Comparison of ENCODE assay signal across 8 cellular contexts in the genomic region with DNA sequence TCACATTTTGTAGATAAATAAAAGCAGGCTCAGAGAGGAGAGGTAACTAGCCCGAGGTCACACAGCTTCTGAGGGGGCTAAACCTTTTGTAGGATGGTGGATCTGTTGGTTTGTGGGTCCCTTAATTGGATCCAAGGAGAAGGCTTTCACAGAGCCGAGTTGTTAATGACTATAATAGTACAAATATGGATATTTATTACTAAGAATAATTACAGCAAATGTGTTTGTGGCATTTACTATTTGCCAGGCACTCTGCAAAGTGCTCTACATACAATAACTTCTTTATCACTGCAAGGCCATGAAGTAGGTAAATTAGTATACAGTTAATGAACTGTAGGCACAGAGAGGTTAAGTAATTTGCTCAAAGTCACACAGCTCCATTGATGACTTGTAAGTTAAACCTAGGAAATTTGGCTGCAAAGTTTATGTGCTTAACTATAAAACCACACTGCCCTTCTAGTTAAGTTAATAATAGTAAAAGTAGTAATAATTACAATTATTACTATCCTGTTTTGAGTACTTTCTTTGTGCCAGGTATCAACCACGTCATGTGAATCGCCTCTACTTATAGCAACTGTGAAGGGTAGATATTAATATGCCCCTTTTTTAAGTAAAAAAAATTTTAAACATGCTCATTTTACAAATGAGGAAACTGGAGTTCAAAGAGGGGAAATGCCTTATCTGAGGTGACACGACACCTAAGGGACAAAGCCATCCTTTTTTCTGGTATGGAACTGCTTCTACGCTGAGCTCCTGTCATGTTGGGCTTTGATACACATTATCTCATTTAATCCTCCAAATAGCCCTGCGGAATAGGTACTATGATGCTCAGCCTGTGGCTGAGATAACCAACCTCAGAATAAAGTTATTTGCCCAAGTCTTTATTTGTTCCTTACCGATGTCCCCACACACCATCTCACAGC. TPM values are rescaled to one million over a fixed set of nuclear protein-coding genes. Genes with fewer than 3 reads are reported as not detected.
A peak's percentile ranks its signal among the peaks of the same experiment; 100 is the strongest.
DNase-seq lines count a peak whose midpoint lies in the region; TF ChIP-seq lines count a peak whose summit lies in the region.

No MANE protein-coding gene starts in this region.

- H3K36me3 ChIP-seq in GM06990 (ENCODE audit: control insufficient read depth, insufficient read depth, low read length) (peaks cover 9% of the 10 kb centered on the region), SK-N-MC (ENCODE audit: insufficient read depth, low read length) (no peaks in the 10 kb centered on the region), esophagus (ENCODE audit: control insufficient read depth in 2 of 2, insufficient read depth in 2 of 2, low read length in 1 of 2) (peaks cover 0 to 10% of the 10 kb centered on the region in 2 donors)

- H3K9ac ChIP-seq in SK-N-MC (ENCODE audit: insufficient read length), result no peak overlapping the region

- peak overlapping the region; percentile 61 for H3K4me3 Mint-ChIP-seq in progenitor cell of endocrine pancreas (ENCODE audit: low read depth)

- H3K9me3 ChIP-seq in SK-N-MC (ENCODE audit: low read depth, low read length) (no peaks in the 10 kb centered on the region), esophagus (ENCODE audit: control insufficient read depth in 2 of 2, insufficient read depth in 1 of 2, low read depth in 1 of 2, low read length in 1 of 2) (no peaks in the 10 kb centered on the region)

- H3K27me3 Mint-ChIP-seq in progenitor cell of endocrine pancreas, result peaks cover 64% of the 10 kb centered on the region

- H3K27ac ChIP-seq in SK-N-MC, result no peak overlapping the region
- H3K27ac ChIP-seq in esophagus (ENCODE audit: low read depth in 2 of 2, low read length in 1 of 2), result peak overlapping the region; percentile 96 to 99

- no peaks in the 10 kb centered on the region for H3K36me3 Mint-ChIP-seq in progenitor cell of endocrine pancreas (ENCODE audit: insufficient read depth)

- H3K9me3 Mint-ChIP-seq in progenitor cell of endocrine pancreas (ENCODE audit: low read depth), result no peaks in the 10 kb centered on the region

- no peak for DNase-seq in GM06990 (ENCODE audit: extremely low read depth, insufficient read length)
- DNase-seq in SK-N-MC (ENCODE audit: low read depth, low spot score), result no peak
- DNase-seq in progenitor cell of endocrine pancreas (ENCODE audit: low spot score, unreplicated experiment), result no peak
- no peak for DNase-seq in DMS53 treated with DMSO at 0.1 percent for 48 hours (lab: John Stamatoyannopoulos, UW; ENCODE audit: unreplicated experiment)
- no peak for DNase-seq in NCI-H526 (lab: John Stamatoyannopoulos, UW)
- no peak for DNase-seq in DMS114 treated with DMSO at 0.1 percent for 48 hours (lab: John Stamatoyannopoulos, UW; ENCODE audit: unreplicated experiment)
- DNase-seq in cerebellar nuclear complex (lab: John Stamatoyannopoulos, UW), result no peak

- 67% methylated on average over 8 of the region's 8 CpGs for WGBS in esophagus, 2 donors

- peaks cover 3 to 21% of the 10 kb centered on the region in 2 donors for H3K4me1 ChIP-seq in esophagus (ENCODE audit: control insufficient read depth in 2 of 2, insufficient read depth in 2 of 2, low read length in 1 of 2)

- H3K4me3 ChIP-seq in GM06990 (replicated peaks; ENCODE audit: low read depth, low read length), result peak overlapping the region; percentile 58
- peak overlapping the region; percentile 64 for H3K4me3 ChIP-seq in SK-N-MC
- no peak overlapping the region for H3K4me3 ChIP-seq in esophagus (ENCODE audit: low read depth in 1 of 2, low read length in 2 of 2)

- TF ChIP-seq CTCF in GM06990 (IDR thresholded peaks at IDR 0.05; ENCODE audit: insufficient read depth, low read length, poor library complexity, severe bottlenecking), result no peak
- TF ChIP-seq CTCF in progenitor cell of endocrine pancreas (IDR thresholded peaks at IDR 0.05; ENCODE audit: unreplicated experiment), result no peak

- H3K27me3 ChIP-seq in GM06990 (replicated peaks; ENCODE audit: control insufficient read depth, insufficient read depth, low read length) (no peaks in the 10 kb centered on the region), esophagus (ENCODE audit: control insufficient read depth in 1 of 2, insufficient read depth in 2 of 2, low read length in 2 of 2) (no peaks in the 10 kb centered on the region)

- H3K27ac Mint-ChIP-seq in progenitor cell of endocrine pancreas, result peak overlapping the region; percentile 78

- peaks cover 2% of the 10 kb centered on the region for H3K4me1 Mint-ChIP-seq in progenitor cell of endocrine pancreas (ENCODE audit: low read depth)

RNA-seq across cellular contexts. Expression of a gene that starts 8.4 kb away (rescaled TPM):
- 100 to 1,000 TPM in 1 of 2 donors, 10 to 100 TPM in 1; 84.0 to 185 TPM for polyA plus RNA-seq in esophagus
- 1.1 and 1.3 TPM in 2 replicates for total RNA-seq in progenitor cell of endocrine pancreas

Comparison
In these comparisons a context has a peak if more than half of its experiments do, and no peak if none do; other contexts are left out.
1. H3K4me3 ChIP-seq: peak in GM06990 (single experiment) and SK-N-MC (single experiment); none in esophagus (0 of 2).